In the genomic region with DNA sequence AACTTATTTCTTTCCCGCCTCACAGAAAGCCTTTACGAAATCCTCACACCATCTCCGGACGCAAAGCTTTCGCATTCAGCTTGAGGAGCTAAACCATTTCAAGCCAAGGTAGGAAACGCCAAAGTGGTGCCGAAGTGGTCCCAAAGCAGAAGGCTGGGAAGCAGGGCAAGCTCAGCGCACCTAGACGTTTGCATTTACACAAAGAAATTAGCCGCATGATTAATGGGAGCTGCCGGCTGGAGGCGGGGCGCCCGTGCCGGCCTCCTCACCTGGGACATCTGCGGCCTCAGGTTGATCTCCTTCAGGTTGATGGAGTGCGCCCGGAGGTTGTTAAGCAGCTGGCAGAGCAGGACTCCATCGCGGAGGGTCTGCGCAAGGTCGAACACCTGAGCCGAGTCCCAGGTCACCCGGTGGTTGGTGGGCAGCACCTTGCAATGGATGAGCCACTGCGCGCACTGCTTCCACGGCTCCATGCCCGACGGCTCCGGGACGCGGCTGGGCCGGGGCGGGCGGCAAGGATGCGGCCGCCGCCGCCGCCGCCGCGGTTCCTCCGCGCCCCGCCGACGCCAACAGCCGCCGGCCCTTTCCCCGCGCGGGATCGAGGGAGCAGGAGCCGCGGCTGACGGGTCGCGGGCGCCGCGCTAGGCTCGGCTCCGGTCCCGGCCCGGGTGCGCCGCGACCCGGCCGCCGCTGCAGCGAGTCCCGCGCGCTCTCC, we compare ENCODE assay signal across 8 cellular contexts. TPM values are rescaled to one million over a fixed set of nuclear protein-coding genes. Genes with fewer than 3 reads are reported as not detected.
DNase-seq lines count a peak whose midpoint lies in the region; ATAC-seq and TF ChIP-seq lines count a peak whose summit lies in the region.

No MANE protein-coding gene starts in this region.

- H3K4me3 ChIP-seq in Caco-2 (ENCODE audit: low read depth, low read length) (no peak overlapping the region), aorta (ENCODE audit: low read length in 2 of 2) (peak overlapping the region in 1 of 2 donors; percentile 18)

- no peak overlapping the region for H3K27ac ChIP-seq in aorta (ENCODE audit: low read depth in 1 of 2, low read length in 2 of 2)

- ATAC-seq in activated CD8-positive, alpha-beta T cell treated with anti-CD3 and anti-CD28 coated beads, Interleukin-2, amount 10 ng/mL, durations not matched to agents 7 days and 5 days = peak; percentile 14
- ATAC-seq in esophagus mucosa (peak; percentile 34), aorta (ENCODE audit: low FRiP score) (peak; percentile 8)

- H3K9me3 Mint-ChIP-seq in Caco-2 (ENCODE audit: unreplicated experiment) = peaks cover 6% of the 10 kb centered on the region
- H3K9me3 Mint-ChIP-seq in activated CD8-positive, alpha-beta T cell treated with anti-CD3 and anti-CD28 coated beads, Interleukin-2, amount 10 ng/mL, durations not matched to agents 7 days and 5 days (ENCODE audit: insufficient read depth) = no peaks in the 10 kb centered on the region
- no peaks in the 10 kb centered on the region for H3K9me3 Mint-ChIP-seq in nephron

- H3K36me3 Mint-ChIP-seq in Caco-2 (ENCODE audit: insufficient read depth, unreplicated experiment) (no peaks in the 10 kb centered on the region), nephron (ENCODE audit: low read depth) (no peaks in the 10 kb centered on the region)
- H3K36me3 Mint-ChIP-seq in activated CD8-positive, alpha-beta T cell treated with anti-CD3 and anti-CD28 coated beads, Interleukin-2, amount 10 ng/mL, durations not matched to agents 7 days and 5 days (ENCODE audit: low read depth) = peaks cover 3% of the 10 kb centered on the region

- H3K27me3 Mint-ChIP-seq in Caco-2 (ENCODE audit: insufficient read depth, unreplicated experiment) = no peaks in the 10 kb centered on the region
- peaks cover 3% of the 10 kb centered on the region for H3K27me3 Mint-ChIP-seq in activated CD8-positive, alpha-beta T cell treated with anti-CD3 and anti-CD28 coated beads, Interleukin-2, amount 10 ng/mL, durations not matched to agents 7 days and 5 days (ENCODE audit: low read depth)
- H3K27me3 Mint-ChIP-seq in nephron (ENCODE audit: low read depth) = peaks cover 37% of the 10 kb centered on the region

- peak in 1 of 2 experiments; percentile 1 for DNase-seq in Caco-2
- DNase-seq in HK-2 (ENCODE audit: unreplicated experiment) = peak; percentile 7
- DNase-seq in activated CD8-positive, alpha-beta T cell treated with anti-CD3 and anti-CD28 coated beads, Interleukin-2, amount 10 ng/mL, durations not matched to agents 7 days and 5 days = peak; percentile 40
- DNase-seq in aorta = peak; percentile 49 to 75
- DNase-seq in SHP77 treated with DMSO at 0.1 percent for 48 hours (lab: John Stamatoyannopoulos, UW) = no peak
- DNase-seq in C1 segment of cervical spinal cord (lab: John Stamatoyannopoulos, UW) = no peak

- H3K36me3 ChIP-seq in Caco-2 (ENCODE audit: control insufficient read depth, insufficient read depth, low read length) (no peaks in the 10 kb centered on the region), aorta (ENCODE audit: control insufficient read depth in 1 of 2, insufficient read depth in 2 of 2, low read length in 1 of 2) (no peaks in the 10 kb centered on the region)

- H3K4me1 ChIP-seq in Caco-2 = no peaks in the 10 kb centered on the region
- no peaks in the 10 kb centered on the region for H3K4me1 ChIP-seq in aorta (ENCODE audit: control insufficient read depth in 1 of 2, insufficient read depth in 2 of 2, low read length in 2 of 2)

- POLR2A ChIA-PET in Caco-2 (lab: Charles Lee) = no interaction called here
- POLR2A ChIA-PET in activated CD8-positive, alpha-beta T cell treated with anti-CD3 and anti-CD28 coated beads, Interleukin-2, amount 10 ng/mL, durations not matched to agents 7 days and 5 days (lab: Charles Lee) = interaction anchor here (0.6 to 3.1 kb wide), 15 partner anchors 15 to 595 kb away, joined by 3 to 11 read pairs (median 4); partner anchors contain the start of gene EEIG2

- H3K27me3 ChIP-seq in Caco-2 (replicated peaks; ENCODE audit: control insufficient read depth, insufficient read depth, low read length) = no peaks in the 10 kb centered on the region
- H3K27me3 ChIP-seq in aorta (ENCODE audit: control insufficient read depth in 1 of 2, insufficient read depth in 2 of 2, low read length in 1 of 2) = no peaks in the 10 kb centered on the region

- H3K27ac Mint-ChIP-seq in Caco-2 (ENCODE audit: unreplicated experiment) (no peak overlapping the region), nephron (peak overlapping the region; percentile 66 to 84 (median 78))
- peak overlapping the region; percentile 91 for H3K27ac Mint-ChIP-seq in activated CD8-positive, alpha-beta T cell treated with anti-CD3 and anti-CD28 coated beads, Interleukin-2, amount 10 ng/mL, durations not matched to agents 7 days and 5 days

- no TSS peak for BruUV-seq in Caco-2 (replicated peaks; lab: Mats Ljungman, UMichigan)

- H3K9me3 ChIP-seq in Caco-2 (no peaks in the 10 kb centered on the region), aorta (ENCODE audit: control insufficient read depth, low read length) (no peaks in the 10 kb centered on the region)

- intact Hi-C loops in Caco-2 (cut with micrococcal nuclease; ENCODE audit: unreplicated experiment) = no loop called here
- intact Hi-C loops in aorta (cut with DNase I) = no loop called here

- H3K4me3 Mint-ChIP-seq in Caco-2 (ENCODE audit: unreplicated experiment) = peak overlapping the region; percentile 64
- peak overlapping the region; percentile 86 for H3K4me3 Mint-ChIP-seq in activated CD8-positive, alpha-beta T cell treated with anti-CD3 and anti-CD28 coated beads, Interleukin-2, amount 10 ng/mL, durations not matched to agents 7 days and 5 days
- peak overlapping the region; percentile 90 to 99 (median 97) for H3K4me3 Mint-ChIP-seq in nephron

- CTCF ChIA-PET in Caco-2 (lab: Charles Lee) = no interaction called here
- CTCF ChIA-PET in activated CD8-positive, alpha-beta T cell treated with anti-CD3 and anti-CD28 coated beads, Interleukin-2, amount 10 ng/mL, durations not matched to agents 7 days and 5 days (lab: Charles Lee) = interaction anchor here (0.6 to 5.0 kb wide), 27 partner anchors 8 to 597 kb away, joined by 3 to 55 read pairs (median 4); partner anchors contain the start of gene EEIG2

- TF ChIP-seq CTCF in Caco-2 (IDR thresholded peaks at IDR 0.05; ENCODE audit: insufficient read depth in 1 of 2, low read depth in 1 of 2, low read length in 1 of 2, severe bottlenecking in 1 of 2, unreplicated experiment in 1 of 2) (no peak), nephron (IDR thresholded peaks at IDR 0.05; ENCODE audit: unreplicated experiment in 3 of 3) (no peak)

- H3K4me1 Mint-ChIP-seq in Caco-2 (ENCODE audit: low read depth, unreplicated experiment) = no peaks in the 10 kb centered on the region
- H3K4me1 Mint-ChIP-seq in activated CD8-positive, alpha-beta T cell treated with anti-CD3 and anti-CD28 coated beads, Interleukin-2, amount 10 ng/mL, durations not matched to agents 7 days and 5 days (ENCODE audit: low read depth) = peaks cover 25% of the 10 kb centered on the region
- peaks cover 19% of the 10 kb centered on the region for H3K4me1 Mint-ChIP-seq in nephron

- 1 to 2% methylated on average over 32 to 76 of the region's 76 CpGs for WGBS in aorta, 2 donors

RNA-seq across cellular contexts. Expression of gene VAV3, which starts 0.4 kb away (rescaled TPM):
- 0.57 and 0.93 TPM in 2 replicates for total RNA-seq in Caco-2 (2022)
- total RNA-seq in activated CD8-positive, alpha-beta T cell treated with anti-CD3 and anti-CD28 coated beads, Interleukin-2, amount 10 ng/mL, durations not matched to agents 7 days and 5 days = 1 to 10 TPM; 5.2 to 6.9 TPM
- total RNA-seq in esophagus mucosa = 50.7 TPM
- 1 to 10 TPM; 7.2 to 8.8 TPM for total RNA-seq in aorta
- 1 to 10 TPM in 1 of 2 donors, under 1 TPM in 1; 0.33 to 2.1 TPM for polyA plus RNA-seq in aorta

Comparison
In these comparisons a context has a peak if more than half of its experiments do, and no peak if none do; other contexts are left out.
1. DNase-seq: peak in HK-2 (single experiment), activated CD8-positive, alpha-beta T cell treated with anti-CD3 and anti-CD28 coated beads, Interleukin-2, amount 10 ng/mL, durations not matched to agents 7 days and 5 days (single experiment) and aorta (2 of 2); none in SHP77 treated with DMSO at 0.1 percent for 48 hours (single experiment) and C1 segment of cervical spinal cord (0 of 14).
2. Peak in every context shown above with its lines, with median percentiles within 50 percentile points of each other: H3K4me3 Mint-ChIP-seq and ATAC-seq.